8 cellular contexts compared by ENCODE assay signal in the genomic region with DNA sequence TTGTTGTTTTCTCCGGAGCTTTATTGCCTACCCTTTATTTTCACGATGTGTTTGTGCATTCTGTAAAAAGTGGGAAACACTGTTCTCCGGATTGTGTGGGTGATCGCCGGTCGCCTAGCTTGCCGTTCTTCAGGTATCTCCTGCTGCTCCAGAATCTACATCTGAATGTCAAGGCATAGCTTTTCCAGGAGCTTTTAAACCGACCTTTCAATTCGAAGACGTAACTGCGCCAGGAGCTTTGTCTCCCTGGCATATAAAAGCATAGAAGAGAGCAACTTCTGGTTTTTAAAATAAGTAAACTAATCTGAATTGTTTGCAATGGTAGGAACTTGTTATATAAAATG.
DNase-seq lines count a peak whose midpoint lies in the region; ATAC-seq and TF ChIP-seq lines count a peak whose summit lies in the region.

No MANE protein-coding gene starts in this region.

- TF ChIP-seq POLR2A in tibial nerve (IDR thresholded peaks at IDR 0.05), result no peak

- H3K27ac ChIP-seq in cingulate gyrus (ENCODE audit: low read depth, low read length), result peak overlapping the region; percentile 60
- H3K27ac ChIP-seq in mesodermal cell (ENCODE audit: low read depth, low read length, severe bottlenecking), result peak overlapping the region; percentile 75
- H3K27ac ChIP-seq in tibial nerve, result peak overlapping the region; percentile 7 to 90 (median 73)

- 0 to 4% methylated on average over 2 to 8 of the region's 11 CpGs for WGBS in mesodermal cell (ENCODE audit: insufficient coverage in 2 of 2), 2 experiments
- 2% methylated on average over 11 of the region's 11 CpGs for WGBS in tibial nerve, 2 donors

- no peak for DNase-seq in activated CD8-positive, alpha-beta memory T cell treated with anti-CD3 and anti-CD28 coated beads, Interleukin-2, amount 10 ng/mL, durations not matched to agents 7 days and 5 days
- DNase-seq in activated CD8-positive, alpha-beta memory T cell treated with anti-CD3 and anti-CD28 coated beads, Interleukin-2, amount 50 U/mL, for 48 hours, result no peak
- DNase-seq in tibial nerve (ENCODE audit: low spot score in 2 of 2), result no peak
- DNase-seq in NCI-H1092 treated with DMSO at 0.1 percent for 48 hours (lab: John Stamatoyannopoulos, UW), result no peak

- no peak for TF ChIP-seq CTCF in tibial nerve (IDR thresholded peaks at IDR 0.05)

- TF ChIP-seq EP300 in tibial nerve (IDR thresholded peaks at IDR 0.05), result no peak

- no peaks in the 10 kb centered on the region for H3K9me3 Mint-ChIP-seq in activated CD8-positive, alpha-beta memory T cell treated with anti-CD3 and anti-CD28 coated beads, Interleukin-2, amount 10 ng/mL, durations not matched to agents 7 days and 5 days (ENCODE audit: low read depth)

- ATAC-seq in activated CD8-positive, alpha-beta memory T cell treated with anti-CD3 and anti-CD28 coated beads, Interleukin-2, amount 10 ng/mL, durations not matched to agents 7 days and 5 days, result peak; percentile 3
- ATAC-seq in GM21786 (IDR thresholded peaks at IDR 0.05; ENCODE audit: unreplicated experiment) (no peak), HG02884 (IDR thresholded peaks at IDR 0.05; ENCODE audit: unreplicated experiment) (no peak)

- no peaks in the 10 kb centered on the region for H3K4me1 ChIP-seq in mesodermal cell (ENCODE audit: control insufficient read depth, insufficient read depth, low read length, poor library complexity, severe bottlenecking)
- H3K4me1 ChIP-seq in tibial nerve, result peaks cover 0 to 13% (median 0%) of the 10 kb centered on the region in 4 donors

- H3K4me3 ChIP-seq in mesodermal cell (ENCODE audit: extremely low read depth, insufficient read depth, low read length, poor library complexity, severe bottlenecking), result peak overlapping the region; percentile 37
- H3K4me3 ChIP-seq in tibial nerve, result peak overlapping the region; percentile 38 to 56 (median 48)

- H3K36me3 Mint-ChIP-seq in activated CD8-positive, alpha-beta memory T cell treated with anti-CD3 and anti-CD28 coated beads, Interleukin-2, amount 10 ng/mL, durations not matched to agents 7 days and 5 days, result peaks cover 2% of the 10 kb centered on the region

- CTCF ChIA-PET in activated CD8-positive, alpha-beta memory T cell treated with anti-CD3 and anti-CD28 coated beads, Interleukin-2, amount 10 ng/mL, durations not matched to agents 7 days and 5 days (lab: Charles Lee), result interaction anchor here (0.8 to 2.6 kb wide), 13 partner anchors 10 to 127 kb away, joined by 3 to 25 read pairs (median 3); a partner anchor contains a TSS

- peak overlapping the region; percentile 81 for H3K4me3 Mint-ChIP-seq in activated CD8-positive, alpha-beta memory T cell treated with anti-CD3 and anti-CD28 coated beads, Interleukin-2, amount 10 ng/mL, durations not matched to agents 7 days and 5 days

- H3K9me3 ChIP-seq in mesodermal cell (ENCODE audit: control insufficient read depth, low read length), result no peaks in the 10 kb centered on the region
- H3K9me3 ChIP-seq in tibial nerve, result no peaks in the 10 kb centered on the region

- H3K4me1 Mint-ChIP-seq in activated CD8-positive, alpha-beta memory T cell treated with anti-CD3 and anti-CD28 coated beads, Interleukin-2, amount 10 ng/mL, durations not matched to agents 7 days and 5 days, result peaks cover 59% of the 10 kb centered on the region

- H3K36me3 ChIP-seq in mesodermal cell (ENCODE audit: control insufficient read depth, insufficient read depth, low read length) (no peaks in the 10 kb centered on the region), tibial nerve (no peaks in the 10 kb centered on the region)

- H3K27me3 Mint-ChIP-seq in activated CD8-positive, alpha-beta memory T cell treated with anti-CD3 and anti-CD28 coated beads, Interleukin-2, amount 10 ng/mL, durations not matched to agents 7 days and 5 days, result no peaks in the 10 kb centered on the region

- H3K27ac Mint-ChIP-seq in activated CD8-positive, alpha-beta memory T cell treated with anti-CD3 and anti-CD28 coated beads, Interleukin-2, amount 10 ng/mL, durations not matched to agents 7 days and 5 days, result peak overlapping the region; percentile 97

- H3K27me3 ChIP-seq in tibial nerve, result no peaks in the 10 kb centered on the region
